Comparison of ENCODE assay signal across 15 cellular contexts in genomic region chr9:13143281-13143680, GRCh38.
DNase-seq lines count a peak whose midpoint lies in the region; ATAC-seq and TF ChIP-seq lines count a peak whose summit lies in the region.
"Had no signal": no experiment of that assay in that cellular context is flagged by ENCODE, and none has a peak within 500 bp of the region (broad histone marks: within the 10 kb centered on the region; RNA-seq: fewer than 3 reads in every experiment).

No MANE protein-coding gene starts in this region.

- H3K27ac Mint-ChIP-seq in nephron, result peak overlapping the region; percentile 62 to 79 (median 63)
- no peak overlapping the region for H3K27ac Mint-ChIP-seq in activated T-cell treated with anti-CD3 and anti-CD28 coated beads, Interleukin-2, amount 50 U/mL, for 24 hours

- no peak overlapping the region for H3K4me3 Mint-ChIP-seq in nephron
- H3K4me3 Mint-ChIP-seq in activated T-cell treated with anti-CD3 and anti-CD28 coated beads, Interleukin-2, amount 50 U/mL, for 24 hours, result no peak overlapping the region
- H3K4me3 Mint-ChIP-seq: central memory CD8-positive, alpha-beta T cell had no signal

- no peaks in the 10 kb centered on the region for H3K9me3 Mint-ChIP-seq in nephron
- H3K9me3 Mint-ChIP-seq in activated T-cell treated with anti-CD3 and anti-CD28 coated beads, Interleukin-2, amount 50 U/mL, for 24 hours, result peaks cover 6% of the 10 kb centered on the region
- H3K9me3 Mint-ChIP-seq: central memory CD8-positive, alpha-beta T cell had no signal

- intact Hi-C loops in dorsolateral prefrontal cortex (cut with DNase I), result loop anchor here in 1 of 2 donors (10.0 kb wide), 1 partner anchor 132 kb away; the partner anchor contains the start of gene MPDZ

- H3K27me3 Mint-ChIP-seq in nephron (ENCODE audit: low read depth), result no peaks in the 10 kb centered on the region
- H3K27me3 Mint-ChIP-seq in activated T-cell treated with anti-CD3 and anti-CD28 coated beads, Interleukin-2, amount 50 U/mL, for 24 hours, result no peaks in the 10 kb centered on the region
- H3K27me3 Mint-ChIP-seq: central memory CD8-positive, alpha-beta T cell had no signal

- peak overlapping the region; percentile 19 to 98 (median 86) for H3K27ac ChIP-seq in dorsolateral prefrontal cortex
- H3K27ac ChIP-seq: BLaER1, pancreas, thyroid gland had no signal

- ATAC-seq in GM18870 (IDR thresholded peaks at IDR 0.05; ENCODE audit: unreplicated experiment), result no peak
- ATAC-seq in left lobe of liver, result no peak
- ATAC-seq in GM21367 (IDR thresholded peaks at IDR 0.05; ENCODE audit: unreplicated experiment), result no peak
- ATAC-seq: left ventricle myocardium superior, pancreas had no signal

- H3K36me3 Mint-ChIP-seq in nephron (ENCODE audit: low read depth), result peaks cover 25% of the 10 kb centered on the region
- H3K36me3 Mint-ChIP-seq in activated T-cell treated with anti-CD3 and anti-CD28 coated beads, Interleukin-2, amount 50 U/mL, for 24 hours (ENCODE audit: low read depth), result no peaks in the 10 kb centered on the region

- TF ChIP-seq CTCF in dorsolateral prefrontal cortex (IDR thresholded peaks at IDR 0.05 in 54 of 56, conservative IDR thresholded peaks at IDR 0.05 in 2 of 56; ENCODE audit: low read depth in 1 of 56, partially characterized antibody in 56 of 56) (no peak), nephron (IDR thresholded peaks at IDR 0.05; ENCODE audit: unreplicated experiment in 3 of 3) (no peak)

- DNase-seq in NCI-H1092 treated with DMSO at 0.1 percent for 48 hours (lab: John Stamatoyannopoulos, UW), result peak; percentile 41
- no peak for DNase-seq in NCI-H1092 (lab: John Stamatoyannopoulos, UW)
- DNase-seq in dorsolateral prefrontal cortex, result peak in 1 of 10 donors; percentile 26
- no peak for DNase-seq in activated T-cell treated with anti-CD3 and anti-CD28 coated beads, Interleukin-2, amount 50 U/mL, for 24 hours
- no peak for DNase-seq in left lobe of liver (ENCODE audit: low spot score)
- DNase-seq: 8988T, left ventricle myocardium superior, pancreas, small intestine, thyroid gland had no signal

- peak overlapping the region in 37 of 59 donors; percentile 1 to 55 (median 29) for H3K4me3 ChIP-seq in dorsolateral prefrontal cortex
- H3K4me3 ChIP-seq: BLaER1, pancreas, thyroid gland had no signal

- H3K27me3 ChIP-seq in dorsolateral prefrontal cortex, result no peaks in the 10 kb centered on the region
- H3K27me3 ChIP-seq: BLaER1, pancreas, thyroid gland had no signal

- peaks cover 51% of the 10 kb centered on the region for H3K4me1 Mint-ChIP-seq in nephron
- no peaks in the 10 kb centered on the region for H3K4me1 Mint-ChIP-seq in activated T-cell treated with anti-CD3 and anti-CD28 coated beads, Interleukin-2, amount 50 U/mL, for 24 hours (ENCODE audit: low read depth)
- H3K4me1 Mint-ChIP-seq: central memory CD8-positive, alpha-beta T cell had no signal
